8 cellular contexts compared by ENCODE assay signal in genomic region chr15:49154359-49154758, GRCh38. TPM values are rescaled to one million over a fixed set of nuclear protein-coding genes. Genes with fewer than 3 reads are reported as not detected.
A peak's percentile ranks its signal among the peaks of the same experiment; 100 is the strongest.
DNase-seq lines count a peak whose midpoint lies in the region; ATAC-seq and TF ChIP-seq lines count a peak whose summit lies in the region.

No MANE protein-coding gene starts in this region.

- H3K9me2 ChIP-seq in SK-N-SH: no peaks in the 10 kb centered on the region

- no peaks in the 10 kb centered on the region for H3K27me3 Mint-ChIP-seq in activated T-helper 17 cell treated with anti-CD3 and anti-CD28 coated beads, Interleukin-2, amount 50 U/mL, for 72 hours

- peaks cover 11% of the 10 kb centered on the region for H3F3A ChIP-seq in SK-N-SH (replicated peaks; ENCODE audit: insufficient read depth)

- peak overlapping the region; percentile 95 for H3K9ac ChIP-seq in SK-N-SH
- H3K9ac ChIP-seq in iPS-20b (ENCODE audit: low read depth, low read length): peak overlapping the region; percentile 97
- peak overlapping the region; percentile 89 to 100 (median 99) for H3K9ac ChIP-seq in subcutaneous abdominal adipose tissue (ENCODE audit: low read length in 5 of 5)

- H3K27me3 ChIP-seq in SK-N-SH (ENCODE audit: insufficient read depth) (no peaks in the 10 kb centered on the region), iPS-20b (ENCODE audit: insufficient read depth, low read length) (no peaks in the 10 kb centered on the region), subcutaneous abdominal adipose tissue (ENCODE audit: control insufficient read depth in 5 of 5, insufficient read depth in 4 of 5, low read length in 5 of 5) (no peaks in the 10 kb centered on the region)

- H3K27ac Mint-ChIP-seq in activated T-helper 17 cell treated with anti-CD3 and anti-CD28 coated beads, Interleukin-2, amount 50 U/mL, for 72 hours: peak overlapping the region; percentile 100

- H4K20me1 ChIP-seq in SK-N-SH (ENCODE audit: insufficient read depth): peaks cover 39% of the 10 kb centered on the region

- H3K4me1 ChIP-seq in SK-N-SH (ENCODE audit: control insufficient read depth in 1 of 2, insufficient read depth in 2 of 2, low read depth in 1 of 2, low read length in 1 of 2) (peaks cover 4 to 7% of the 10 kb centered on the region in 2 experiments; a peak in 2 of 4 replicates), iPS-20b (ENCODE audit: insufficient read depth, low read length) (no peaks in the 10 kb centered on the region), subcutaneous abdominal adipose tissue (ENCODE audit: control insufficient read depth in 5 of 5, insufficient read depth in 5 of 5, low read length in 5 of 5) (peaks cover 0 to 39% (median 31%) of the 10 kb centered on the region in 5 donors)

- H3K9me3 ChIP-seq in SK-N-SH (no peaks in the 10 kb centered on the region), iPS-20b (ENCODE audit: insufficient read depth, low read depth, low read length) (no peaks in the 10 kb centered on the region), subcutaneous abdominal adipose tissue (ENCODE audit: control insufficient read depth in 5 of 5, low read length in 5 of 5) (no peaks in the 10 kb centered on the region)

- DNase-seq in SK-N-SH: no peak
- DNase-seq in NCI-H748 treated with DMSO at 0.1 percent for 48 hours (lab: John Stamatoyannopoulos, UW): no peak

- peak overlapping the region; percentile 99 for H3K4me3 Mint-ChIP-seq in activated T-helper 17 cell treated with anti-CD3 and anti-CD28 coated beads, Interleukin-2, amount 50 U/mL, for 72 hours

- no peak for TF ChIP-seq RAD21 in SK-N-SH (IDR thresholded peaks at IDR 0.05; ENCODE audit: low read length)

- H3K4me1 Mint-ChIP-seq in activated T-helper 17 cell treated with anti-CD3 and anti-CD28 coated beads, Interleukin-2, amount 50 U/mL, for 72 hours: peaks cover 13% of the 10 kb centered on the region

- CTCF ChIA-PET in SK-N-SH (lab: Yijun Ruan, JAX): interaction anchor here (2.4 to 3.5 kb wide), 2 partner anchors 9 to 292 kb away, joined by 11 to 27 read pairs; no protein-coding TSS in a partner anchor

- H3K4me2 ChIP-seq in SK-N-SH: peak overlapping the region; percentile 72

- peaks cover 1 to 19% of the 10 kb centered on the region in 2 experiments for H3K36me3 ChIP-seq in SK-N-SH (replicated peaks in 1 of 2; ENCODE audit: control insufficient read depth in 1 of 2, insufficient read depth in 2 of 2, low read length in 1 of 2)
- no peaks in the 10 kb centered on the region for H3K36me3 ChIP-seq in iPS-20b (ENCODE audit: insufficient read depth, low read depth, low read length)
- H3K36me3 ChIP-seq in subcutaneous abdominal adipose tissue (ENCODE audit: control insufficient read depth in 5 of 5, insufficient read depth in 5 of 5, low read length in 5 of 5): no peaks in the 10 kb centered on the region

- no peak for TF ChIP-seq EP300 in SK-N-SH (IDR thresholded peaks at IDR 0.05; ENCODE audit: borderline replicate concordance in 1 of 2, low read depth in 1 of 2, low read length in 1 of 2)

- 13% methylated on average over 8 of the region's 8 CpGs for WGBS in SK-N-SH (ENCODE audit: low lambda C conversion rate)

- peaks cover 47% of the 10 kb centered on the region for H3K36me3 Mint-ChIP-seq in activated T-helper 17 cell treated with anti-CD3 and anti-CD28 coated beads, Interleukin-2, amount 50 U/mL, for 72 hours (ENCODE audit: low read depth)

- H2AFZ ChIP-seq in SK-N-SH (ENCODE audit: low read depth): no peak overlapping the region

- peaks cover 89% of the 10 kb centered on the region for H3K79me2 ChIP-seq in SK-N-SH (ENCODE audit: insufficient read depth)

- no peak for TF ChIP-seq CTCF in SK-N-SH (IDR thresholded peaks at IDR 0.05)

- H3K27ac ChIP-seq in SK-N-SH (ENCODE audit: low read depth in 2 of 2, low read length in 1 of 2): peak overlapping the region in 1 of 2 experiments; percentile 75; a peak in 2 of 4 replicates
- H3K27ac ChIP-seq in iPS-20b (ENCODE audit: low read length): no peak overlapping the region
- peak overlapping the region; percentile 98 for H3K27ac ChIP-seq in subcutaneous abdominal adipose tissue (ENCODE audit: low read depth, low read length)

- POLR2A ChIA-PET in SK-N-SH (lab: Yijun Ruan, JAX): no interaction called here

- H3K4me3 ChIP-seq in SK-N-SH (ENCODE audit: low read depth in 2 of 2, low read length in 1 of 2) (peak overlapping the region; percentile 96 to 97), iPS-20b (ENCODE audit: low read length) (peak overlapping the region; percentile 96), subcutaneous abdominal adipose tissue (ENCODE audit: low read depth in 1 of 5, low read length in 5 of 5) (peak overlapping the region; percentile 92 to 100 (median 99))

- H3K9me3 Mint-ChIP-seq in activated T-helper 17 cell treated with anti-CD3 and anti-CD28 coated beads, Interleukin-2, amount 50 U/mL, for 72 hours: no peaks in the 10 kb centered on the region

- ATAC-seq in SK-N-SH treated with all-trans-retinoic acid at 6 μM for 48 hours: no peak
- no peak for ATAC-seq in activated T-helper 17 cell treated with anti-CD3 and anti-CD28 coated beads, Interleukin-2, amount 50 U/mL, for 72 hours (replicated peaks)
- no peak for ATAC-seq in GM18520 (IDR thresholded peaks at IDR 0.05; ENCODE audit: unreplicated experiment)
- no peak for ATAC-seq in HG03342 (IDR thresholded peaks at IDR 0.05; ENCODE audit: unreplicated experiment)

TF ChIP-seq in SK-N-SH, 30 proteins besides CTCF, POLR2A, EP300 and RAD21:
- TF ChIP-seq TEAD4 (IDR thresholded peaks at IDR 0.05; ENCODE audit: borderline replicate concordance, insufficient read depth): no peak
- no peak for TF ChIP-seq SMC3 (IDR thresholded peaks at IDR 0.05; ENCODE audit: low read depth, low read length)
- TF ChIP-seq FOXJ3 (CRISPR knock-in tag; IDR thresholded peaks at IDR 0.05): no peak
- no peak for TF ChIP-seq EZH2phosphoT487 (IDR thresholded peaks at IDR 0.05; ENCODE audit: borderline replicate concordance, low read depth)
- no peak for TF ChIP-seq YY1 (IDR thresholded peaks at IDR 0.05; ENCODE audit: low read depth)
- TF ChIP-seq MXI1 (IDR thresholded peaks at IDR 0.05; ENCODE audit: low read depth, low read length): no peak
- TF ChIP-seq USF2 (IDR thresholded peaks at IDR 0.05; ENCODE audit: borderline replicate concordance, low read depth, low read length): no peak
- TF ChIP-seq RFX5 (IDR thresholded peaks at IDR 0.05; ENCODE audit: low read length): no peak
- no peak for TF ChIP-seq NFIC (IDR thresholded peaks at IDR 0.05; ENCODE audit: borderline replicate concordance)

TF ChIP-seq in SK-N-SH treated with all-trans-retinoic acid at 6 μM for 48 hours, 23 proteins besides CTCF, POLR2A, EP300 and RAD21 (continues in another document):
- TF ChIP-seq ZNF70 (CRISPR knock-in tag; IDR thresholded peaks at IDR 0.05) (no peak), CSDC2 (CRISPR knock-in tag; IDR thresholded peaks at IDR 0.05) (no peak), BACH2 (CRISPR knock-in tag; IDR thresholded peaks at IDR 0.05; ENCODE audit: borderline replicate concordance) (no peak), ZNF8 (CRISPR knock-in tag; IDR thresholded peaks at IDR 0.05) (no peak), ESRRG (CRISPR knock-in tag; IDR thresholded peaks at IDR 0.05) (no peak), ZC3H10 (CRISPR knock-in tag; IDR thresholded peaks at IDR 0.05) (no peak), TCF4 (CRISPR knock-in tag; IDR thresholded peaks at IDR 0.05; ENCODE audit: borderline replicate concordance) (no peak), OSR1 (CRISPR knock-in tag; IDR thresholded peaks at IDR 0.05) (no peak), GLIS3 (CRISPR knock-in tag; IDR thresholded peaks at IDR 0.05) (no peak), PATZ1 (CRISPR knock-in tag; IDR thresholded peaks at IDR 0.05; ENCODE audit: borderline replicate concordance) (no peak), PPARA (CRISPR knock-in tag; IDR thresholded peaks at IDR 0.05; ENCODE audit: borderline replicate concordance) (no peak), SNAI2 (CRISPR knock-in tag; IDR thresholded peaks at IDR 0.05) (no peak), RARB (CRISPR knock-in tag; IDR thresholded peaks at IDR 0.05) (no peak), ZFP30 (CRISPR knock-in tag; IDR thresholded peaks at IDR 0.05) (no peak)

RNA-seq across cellular contexts. Expression of gene COPS2, which starts 1.0 kb away (rescaled TPM):
- polyA plus RNA-seq in SK-N-SH (2012; rRNA removed): 21.3 and 27.7 TPM in 2 replicates
- 38.9 and 50.1 TPM in 2 replicates for polyA plus RNA-seq in SK-N-SH (2012; cell fraction: cytosol; rRNA removed)
- polyA plus RNA-seq in SK-N-SH (2012; cell fraction: nucleus; rRNA removed): 7.9 and 17.5 TPM in 2 replicates
- 10 to 100 TPM; 66.1 to 86.2 TPM for total RNA-seq in activated T-helper 17 cell treated with anti-CD3 and anti-CD28 coated beads, Interleukin-2, amount 50 U/mL, for 72 hours

RNA-seq across cellular contexts. Expression of gene GALK2, which starts 15.7 kb away (rescaled TPM):
- 19.0 TPM in 2 replicates for polyA plus RNA-seq in SK-N-SH (2012; rRNA removed)
- 16.7 and 22.0 TPM in 2 replicates for polyA plus RNA-seq in SK-N-SH (2012; cell fraction: cytosol; rRNA removed)
- polyA plus RNA-seq in SK-N-SH (2012; cell fraction: nucleus; rRNA removed): 17.6 and 19.7 TPM in 2 replicates
- 10 to 100 TPM; 33.8 to 37.8 TPM for total RNA-seq in activated T-helper 17 cell treated with anti-CD3 and anti-CD28 coated beads, Interleukin-2, amount 50 U/mL, for 72 hours
